Comparison of ENCODE assay signal across 11 cellular contexts in genomic region chr14:53126705-53127104, GRCh38. TPM values are rescaled to one million over a fixed set of nuclear protein-coding genes. Genes with fewer than 3 reads are reported as not detected.
A peak's percentile ranks its signal among the peaks of the same experiment; 100 is the strongest.
DNase-seq lines count a peak whose midpoint lies in the region; ATAC-seq, FAIRE-seq and TF ChIP-seq lines count a peak whose summit lies in the region.
"Had no signal": no experiment of that assay in that cellular context is flagged by ENCODE, and none has a peak within 500 bp of the region (broad histone marks: within the 10 kb centered on the region; RNA-seq: fewer than 3 reads in every experiment).

No MANE protein-coding gene starts in this region.

- H3K27ac Mint-ChIP-seq in progenitor cell of endocrine pancreas: peak overlapping the region; percentile 64

- no peak overlapping the region for H3K4me3 Mint-ChIP-seq in progenitor cell of endocrine pancreas (ENCODE audit: low read depth)

- intact Hi-C loops in colonic mucosa (cut with DNase I): no loop called here

- no peak for TF ChIP-seq POLR2A in GM12891 (IDR thresholded peaks at IDR 0.05; ENCODE audit: low read depth, low read length)

- H3K4me3 ChIP-seq in GM08714 (ENCODE audit: low read length) (peak overlapping the region; percentile 51; the same call in 1 of the 2 replicates), colonic mucosa (no peak overlapping the region)
- H3K4me3 ChIP-seq: SJCRH30 had no signal

- no peak for DNase-seq in colonic mucosa
- DNase-seq in progenitor cell of endocrine pancreas (ENCODE audit: low spot score, unreplicated experiment): no peak
- no peak for DNase-seq in GM12891 (ENCODE audit: insufficient read length, low spot score)
- DNase-seq in activated gamma-delta T cell treated with Interleukin-2 at 50 U/mL for 16 hours: no peak
- DNase-seq: effector CD8-positive, alpha-beta T cell; left cardiac atrium; NCI-H1930; SJCRH30 had no signal

- no peaks in the 10 kb centered on the region for H3K27me3 ChIP-seq in colonic mucosa
- H3K27me3 ChIP-seq: SJCRH30 had no signal

- ATAC-seq in HG03378 (IDR thresholded peaks at IDR 0.05; ENCODE audit: unreplicated experiment) (peak; percentile 35), GM19023 (IDR thresholded peaks at IDR 0.05; ENCODE audit: unreplicated experiment) (no peak)
- ATAC-seq: left cardiac atrium had no signal

- H3K9ac ChIP-seq in colonic mucosa (ENCODE audit: low read depth in 2 of 2, low read length in 2 of 2): no peak overlapping the region

- H3K27ac ChIP-seq in colonic mucosa: peak overlapping the region; percentile 15
- H3K27ac ChIP-seq: SJCRH30 had no signal

- H3K36me3 Mint-ChIP-seq in progenitor cell of endocrine pancreas (ENCODE audit: insufficient read depth): peaks cover 3% of the 10 kb centered on the region

- no peak for TF ChIP-seq CTCF in colonic mucosa (IDR thresholded peaks at IDR 0.05)
- no peak for TF ChIP-seq CTCF in progenitor cell of endocrine pancreas (IDR thresholded peaks at IDR 0.05; ENCODE audit: unreplicated experiment)

- no peaks in the 10 kb centered on the region for H3K9me3 ChIP-seq in colonic mucosa
- H3K9me3 ChIP-seq: SJCRH30 had no signal

- FAIRE-seq in GM12891 (lab: Jason Lieb, UNC): no peak

- no peaks in the 10 kb centered on the region for H3K36me3 ChIP-seq in colonic mucosa
- H3K36me3 ChIP-seq: SJCRH30 had no signal

- H3K4me1 Mint-ChIP-seq in progenitor cell of endocrine pancreas (ENCODE audit: low read depth): no peaks in the 10 kb centered on the region

- H3K4me1 ChIP-seq in colonic mucosa: no peaks in the 10 kb centered on the region
- H3K4me1 ChIP-seq: SJCRH30 had no signal

- no peaks in the 10 kb centered on the region for H3K27me3 Mint-ChIP-seq in progenitor cell of endocrine pancreas

- peaks cover 4% of the 10 kb centered on the region for H3K9me3 Mint-ChIP-seq in progenitor cell of endocrine pancreas (ENCODE audit: low read depth)

TF ChIP-seq in GM12891, 5 proteins besides CTCF, POLR2A, EP300 and RAD21:
- TF ChIP-seq TAF1 (IDR thresholded peaks at IDR 0.05; ENCODE audit: low read depth, low read length) (no peak), SPI1 (IDR thresholded peaks at IDR 0.05; ENCODE audit: low read depth, low read length) (no peak), PAX5 (IDR thresholded peaks at IDR 0.05; ENCODE audit: insufficient read depth, low read length, severe bottlenecking) (no peak), POU2F2 (IDR thresholded peaks at IDR 0.05; ENCODE audit: low read depth, low read length) (no peak), POLR2AphosphoS5 (IDR thresholded peaks at IDR 0.05; ENCODE audit: low read depth, low read length) (no peak)

RNA-seq across cellular contexts. Expression of gene DDHD1, which starts 26.4 kb away (rescaled TPM):
- 1 to 10 TPM; 7.5 TPM for total RNA-seq in colonic mucosa
- 23.0 and 23.6 TPM in 2 replicates for total RNA-seq in progenitor cell of endocrine pancreas
- 9.3 TPM for polyA plus RNA-seq in GM12891 (2012; ENCODE audit: low read depth, missing spikeins)
